ENCODE assay signal across 1 cellular context in the genomic region with DNA sequence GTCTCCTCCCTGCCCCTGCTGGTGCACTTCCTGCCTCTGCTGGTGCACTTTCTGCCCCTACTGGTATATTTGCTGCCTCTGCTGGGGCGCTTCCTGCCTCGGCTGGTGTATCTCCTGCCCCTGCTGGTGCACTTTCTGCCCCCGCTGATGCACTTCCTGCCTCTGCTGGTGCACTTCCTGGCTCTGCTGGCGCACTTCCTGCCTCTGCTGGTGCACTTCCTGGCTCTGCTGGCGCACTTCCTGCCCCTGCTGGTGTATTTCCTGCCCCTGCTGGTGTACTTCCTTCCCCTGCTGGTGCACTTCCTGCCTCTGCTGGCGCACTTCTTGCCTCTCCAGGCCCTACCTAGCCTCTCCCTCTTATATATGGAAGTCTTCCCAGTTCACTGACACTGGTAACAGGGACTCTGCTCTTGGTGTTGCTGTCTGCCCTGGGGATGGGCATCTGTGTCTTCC.
TF ChIP-seq lines count a peak whose summit lies in the region.

No MANE protein-coding gene starts in this region.

TF ChIP-seq in HepG2, 621 proteins besides CTCF, POLR2A, EP300 and RAD21:
- TF ChIP-seq ZNF616 (CRISPR knock-in tag; IDR thresholded peaks at IDR 0.05; ENCODE audit: low read depth) (no peak), KAT8 (CRISPR knock-in tag; IDR thresholded peaks at IDR 0.05) (peak; percentile 54; the same call in 1 of the 2 replicates), ELF1 (CRISPR knock-in tag; IDR thresholded peaks at IDR 0.05) (peak; percentile 69), NFE2L1 (CRISPR knock-in tag; IDR thresholded peaks at IDR 0.05; ENCODE audit: borderline replicate concordance) (no peak), RXRA (CRISPR knock-in tag; IDR thresholded peaks at IDR 0.05) (no peak), ZNF101 (CRISPR knock-in tag; IDR thresholded peaks at IDR 0.05; ENCODE audit: borderline replicate concordance, low read depth) (no peak), U2AF2 (IDR thresholded peaks at IDR 0.05; ENCODE audit: low read depth, low read length) (no peak), GABPA (IDR thresholded peaks at IDR 0.05; ENCODE audit: low read depth, low read length) (peak; percentile 86), GABPA (CRISPR knock-in tag; IDR thresholded peaks at IDR 0.05; ENCODE audit: low read depth) (peak; percentile 98), ZNF160 (CRISPR knock-in tag; IDR thresholded peaks at IDR 0.05) (no peak), ZNF607 (CRISPR knock-in tag; IDR thresholded peaks at IDR 0.05; ENCODE audit: borderline replicate concordance) (no peak), YEATS4 (CRISPR knock-in tag; IDR thresholded peaks at IDR 0.05; ENCODE audit: borderline replicate concordance) (no peak), HES4 (CRISPR knock-in tag; IDR thresholded peaks at IDR 0.05; ENCODE audit: borderline replicate concordance) (no peak), NR2C2 (CRISPR knock-in tag; IDR thresholded peaks at IDR 0.05; ENCODE audit: borderline replicate concordance) (peak; percentile 51; the same call in 1 of the 2 replicates), SMYD3 (CRISPR knock-in tag; IDR thresholded peaks at IDR 0.05) (no peak), PHF20 (CRISPR knock-in tag; IDR thresholded peaks at IDR 0.05) (peak; percentile 49; the same call in 1 of the 2 replicates), PLRG1 (conservative IDR thresholded peaks at IDR 0.05) (no peak), KLF12 (CRISPR knock-in tag; IDR thresholded peaks at IDR 0.05; ENCODE audit: borderline replicate concordance) (no peak), SP140L (CRISPR knock-in tag; IDR thresholded peaks at IDR 0.05; ENCODE audit: borderline replicate concordance) (no peak), ZHX2 (IDR thresholded peaks at IDR 0.05; ENCODE audit: low read depth) (peak; percentile 94), ZHX2 (CRISPR knock-in tag; IDR thresholded peaks at IDR 0.05; ENCODE audit: borderline replicate concordance) (no peak), POGZ (CRISPR knock-in tag; IDR thresholded peaks at IDR 0.05) (peak; percentile 64), ZKSCAN1 (IDR thresholded peaks at IDR 0.05; ENCODE audit: low read length) (no peak), CENPBD1 (CRISPR knock-in tag; IDR thresholded peaks at IDR 0.05; ENCODE audit: borderline replicate concordance, low read depth) (no peak), HOXA3 (CRISPR knock-in tag; IDR thresholded peaks at IDR 0.05) (peak; percentile 95), ZFYVE20 (CRISPR knock-in tag; IDR thresholded peaks at IDR 0.05; ENCODE audit: borderline replicate concordance, low read depth) (no peak), ZNF816 (CRISPR knock-in tag; IDR thresholded peaks at IDR 0.05; ENCODE audit: borderline replicate concordance) (no peak), HMGA1 (CRISPR knock-in tag; conservative IDR thresholded peaks at IDR 0.05) (no peak), ZSCAN22 (CRISPR knock-in tag; IDR thresholded peaks at IDR 0.05) (no peak), ZMYM3 (CRISPR knock-in tag; IDR thresholded peaks at IDR 0.05) (0 out of 2 replicates have a peak, but pooled peaks have one; percentile 32), GABPB1 (CRISPR knock-in tag; IDR thresholded peaks at IDR 0.05) (peak; percentile 89), SKI (IDR thresholded peaks at IDR 0.05; ENCODE audit: partially characterized antibody) (no peak), ZNF766 (CRISPR knock-in tag; IDR thresholded peaks at IDR 0.05; ENCODE audit: borderline replicate concordance) (no peak), ZNF589 (CRISPR knock-in tag; conservative IDR thresholded peaks at IDR 0.05) (no peak), THAP11 (CRISPR knock-in tag; IDR thresholded peaks at IDR 0.05) (0 out of 2 replicates have a peak, but pooled peaks have one; percentile 43), ZNF446 (CRISPR knock-in tag; IDR thresholded peaks at IDR 0.05) (no peak), ZEB1 (IDR thresholded peaks at IDR 0.05; ENCODE audit: insufficient replicate concordance, low read depth) (no peak), KDM5B (CRISPR knock-in tag; IDR thresholded peaks at IDR 0.05; ENCODE audit: borderline replicate concordance) (no peak)
- TF ChIP-seq, protein P1, sequence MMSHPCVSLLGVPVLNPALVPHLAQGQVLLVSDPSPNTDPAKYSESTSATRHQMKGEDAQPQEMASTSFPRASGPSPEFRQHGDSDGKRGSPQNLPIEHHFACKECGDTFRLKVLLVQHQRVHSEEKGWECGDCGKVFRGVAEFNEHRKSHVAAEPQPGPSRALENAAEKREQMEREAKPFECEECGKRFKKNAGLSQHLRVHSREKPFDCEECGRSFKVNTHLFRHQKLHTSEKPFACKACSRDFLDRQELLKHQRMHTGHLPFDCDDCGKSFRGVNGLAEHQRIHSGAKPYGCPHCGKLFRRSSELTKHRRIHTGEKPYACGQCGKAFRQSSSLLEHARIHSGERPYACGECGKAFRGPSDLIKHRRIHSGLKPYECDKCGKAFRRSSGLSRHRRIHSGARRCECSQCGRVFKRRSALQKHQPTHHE (CRISPR knock-in tag; IDR thresholded peaks at IDR 0.05; ENCODE audit: borderline replicate concordance): no peak
- TF ChIP-seq, protein P2, sequence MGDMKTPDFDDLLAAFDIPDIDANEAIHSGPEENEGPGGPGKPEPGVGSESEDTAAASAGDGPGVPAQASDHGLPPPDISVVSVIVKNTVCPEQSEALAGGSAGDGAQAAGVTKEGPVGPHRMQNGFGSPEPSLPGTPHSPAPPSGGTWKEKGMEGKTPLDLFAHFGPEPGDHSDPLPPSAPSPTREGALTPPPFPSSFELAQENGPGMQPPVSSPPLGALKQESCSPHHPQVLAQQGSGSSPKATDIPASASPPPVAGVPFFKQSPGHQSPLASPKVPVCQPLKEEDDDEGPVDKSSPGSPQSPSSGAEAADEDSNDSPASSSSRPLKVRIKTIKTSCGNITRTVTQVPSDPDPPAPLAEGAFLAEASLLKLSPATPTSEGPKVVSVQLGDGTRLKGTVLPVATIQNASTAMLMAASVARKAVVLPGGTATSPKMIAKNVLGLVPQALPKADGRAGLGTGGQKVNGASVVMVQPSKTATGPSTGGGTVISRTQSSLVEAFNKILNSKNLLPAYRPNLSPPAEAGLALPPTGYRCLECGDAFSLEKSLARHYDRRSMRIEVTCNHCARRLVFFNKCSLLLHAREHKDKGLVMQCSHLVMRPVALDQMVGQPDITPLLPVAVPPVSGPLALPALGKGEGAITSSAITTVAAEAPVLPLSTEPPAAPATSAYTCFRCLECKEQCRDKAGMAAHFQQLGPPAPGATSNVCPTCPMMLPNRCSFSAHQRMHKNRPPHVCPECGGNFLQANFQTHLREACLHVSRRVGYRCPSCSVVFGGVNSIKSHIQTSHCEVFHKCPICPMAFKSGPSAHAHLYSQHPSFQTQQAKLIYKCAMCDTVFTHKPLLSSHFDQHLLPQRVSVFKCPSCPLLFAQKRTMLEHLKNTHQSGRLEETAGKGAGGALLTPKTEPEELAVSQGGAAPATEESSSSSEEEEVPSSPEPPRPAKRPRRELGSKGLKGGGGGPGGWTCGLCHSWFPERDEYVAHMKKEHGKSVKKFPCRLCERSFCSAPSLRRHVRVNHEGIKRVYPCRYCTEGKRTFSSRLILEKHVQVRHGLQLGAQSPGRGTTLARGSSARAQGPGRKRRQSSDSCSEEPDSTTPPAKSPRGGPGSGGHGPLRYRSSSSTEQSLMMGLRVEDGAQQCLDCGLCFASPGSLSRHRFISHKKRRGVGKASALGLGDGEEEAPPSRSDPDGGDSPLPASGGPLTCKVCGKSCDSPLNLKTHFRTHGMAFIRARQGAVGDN (CRISPR knock-in tag; IDR thresholded peaks at IDR 0.05): peak; percentile 44; the same call in 1 of the 2 replicates
- TF ChIP-seq, protein P3, sequence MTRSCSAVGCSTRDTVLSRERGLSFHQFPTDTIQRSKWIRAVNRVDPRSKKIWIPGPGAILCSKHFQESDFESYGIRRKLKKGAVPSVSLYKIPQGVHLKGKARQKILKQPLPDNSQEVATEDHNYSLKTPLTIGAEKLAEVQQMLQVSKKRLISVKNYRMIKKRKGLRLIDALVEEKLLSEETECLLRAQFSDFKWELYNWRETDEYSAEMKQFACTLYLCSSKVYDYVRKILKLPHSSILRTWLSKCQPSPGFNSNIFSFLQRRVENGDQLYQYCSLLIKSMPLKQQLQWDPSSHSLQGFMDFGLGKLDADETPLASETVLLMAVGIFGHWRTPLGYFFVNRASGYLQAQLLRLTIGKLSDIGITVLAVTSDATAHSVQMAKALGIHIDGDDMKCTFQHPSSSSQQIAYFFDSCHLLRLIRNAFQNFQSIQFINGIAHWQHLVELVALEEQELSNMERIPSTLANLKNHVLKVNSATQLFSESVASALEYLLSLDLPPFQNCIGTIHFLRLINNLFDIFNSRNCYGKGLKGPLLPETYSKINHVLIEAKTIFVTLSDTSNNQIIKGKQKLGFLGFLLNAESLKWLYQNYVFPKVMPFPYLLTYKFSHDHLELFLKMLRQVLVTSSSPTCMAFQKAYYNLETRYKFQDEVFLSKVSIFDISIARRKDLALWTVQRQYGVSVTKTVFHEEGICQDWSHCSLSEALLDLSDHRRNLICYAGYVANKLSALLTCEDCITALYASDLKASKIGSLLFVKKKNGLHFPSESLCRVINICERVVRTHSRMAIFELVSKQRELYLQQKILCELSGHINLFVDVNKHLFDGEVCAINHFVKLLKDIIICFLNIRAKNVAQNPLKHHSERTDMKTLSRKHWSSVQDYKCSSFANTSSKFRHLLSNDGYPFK (CRISPR knock-in tag; IDR thresholded peaks at IDR 0.05; ENCODE audit: borderline replicate concordance): no peak
- TF ChIP-seq, protein P4, sequence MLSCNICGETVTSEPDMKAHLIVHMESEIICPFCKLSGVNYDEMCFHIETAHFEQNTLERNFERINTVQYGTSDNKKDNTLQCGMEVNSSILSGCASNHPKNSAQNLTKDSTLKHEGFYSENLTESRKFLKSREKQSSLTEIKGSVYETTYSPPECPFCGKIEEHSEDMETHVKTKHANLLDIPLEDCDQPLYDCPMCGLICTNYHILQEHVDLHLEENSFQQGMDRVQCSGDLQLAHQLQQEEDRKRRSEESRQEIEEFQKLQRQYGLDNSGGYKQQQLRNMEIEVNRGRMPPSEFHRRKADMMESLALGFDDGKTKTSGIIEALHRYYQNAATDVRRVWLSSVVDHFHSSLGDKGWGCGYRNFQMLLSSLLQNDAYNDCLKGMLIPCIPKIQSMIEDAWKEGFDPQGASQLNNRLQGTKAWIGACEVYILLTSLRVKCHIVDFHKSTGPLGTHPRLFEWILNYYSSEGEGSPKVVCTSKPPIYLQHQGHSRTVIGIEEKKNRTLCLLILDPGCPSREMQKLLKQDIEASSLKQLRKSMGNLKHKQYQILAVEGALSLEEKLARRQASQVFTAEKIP (CRISPR knock-in tag; IDR thresholded peaks at IDR 0.05; ENCODE audit: borderline replicate concordance): no peak
- TF ChIP-seq, protein P5, sequence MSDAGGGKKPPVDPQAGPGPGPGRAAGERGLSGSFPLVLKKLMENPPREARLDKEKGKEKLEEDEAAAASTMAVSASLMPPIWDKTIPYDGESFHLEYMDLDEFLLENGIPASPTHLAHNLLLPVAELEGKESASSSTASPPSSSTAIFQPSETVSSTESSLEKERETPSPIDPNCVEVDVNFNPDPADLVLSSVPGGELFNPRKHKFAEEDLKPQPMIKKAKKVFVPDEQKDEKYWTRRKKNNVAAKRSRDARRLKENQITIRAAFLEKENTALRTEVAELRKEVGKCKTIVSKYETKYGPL (CRISPR knock-in tag; IDR thresholded peaks at IDR 0.05): no peak
- TF ChIP-seq, protein P6, sequence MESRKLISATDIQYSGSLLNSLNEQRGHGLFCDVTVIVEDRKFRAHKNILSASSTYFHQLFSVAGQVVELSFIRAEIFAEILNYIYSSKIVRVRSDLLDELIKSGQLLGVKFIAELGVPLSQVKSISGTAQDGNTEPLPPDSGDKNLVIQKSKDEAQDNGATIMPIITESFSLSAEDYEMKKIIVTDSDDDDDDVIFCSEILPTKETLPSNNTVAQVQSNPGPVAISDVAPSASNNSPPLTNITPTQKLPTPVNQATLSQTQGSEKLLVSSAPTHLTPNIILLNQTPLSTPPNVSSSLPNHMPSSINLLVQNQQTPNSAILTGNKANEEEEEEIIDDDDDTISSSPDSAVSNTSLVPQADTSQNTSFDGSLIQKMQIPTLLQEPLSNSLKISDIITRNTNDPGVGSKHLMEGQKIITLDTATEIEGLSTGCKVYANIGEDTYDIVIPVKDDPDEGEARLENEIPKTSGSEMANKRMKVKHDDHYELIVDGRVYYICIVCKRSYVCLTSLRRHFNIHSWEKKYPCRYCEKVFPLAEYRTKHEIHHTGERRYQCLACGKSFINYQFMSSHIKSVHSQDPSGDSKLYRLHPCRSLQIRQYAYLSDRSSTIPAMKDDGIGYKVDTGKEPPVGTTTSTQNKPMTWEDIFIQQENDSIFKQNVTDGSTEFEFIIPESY (CRISPR knock-in tag; IDR thresholded peaks at IDR 0.05): peak; percentile 92
